In genomic region chr11:70509476-70509875, GRCh38 we compare ENCODE assay signal across 22 cellular contexts.
"Had no signal": no experiment of that assay in that cellular context is flagged by ENCODE, and none has a peak within 500 bp of the region (broad histone marks: within the 10 kb centered on the region; RNA-seq: fewer than 3 reads in every experiment).

No MANE protein-coding gene starts in this region.

- H3K4me1 ChIP-seq: ascending aorta, esophagus muscularis mucosa, upper lobe of left lung had no signal

- H3K27me3 Mint-ChIP-seq: progenitor cell of endocrine pancreas had no signal

- H3K27me3 ChIP-seq: ascending aorta, brain microvascular endothelial cell, dorsolateral prefrontal cortex, esophagus muscularis mucosa, upper lobe of left lung had no signal

- H3K4me3 ChIP-seq: ascending aorta, dorsolateral prefrontal cortex, esophagus muscularis mucosa, lung, upper lobe of left lung had no signal

- H3K36me3 ChIP-seq: ascending aorta, brain microvascular endothelial cell, esophagus muscularis mucosa, upper lobe of left lung had no signal

- H3K4me3 Mint-ChIP-seq: activated CD8-positive, alpha-beta T cell treated with anti-CD3 and anti-CD28 coated beads, Interleukin-2, amount 10 ng/mL, durations not matched to agents 7 days and 5 days; activated naive CD4-positive, alpha-beta T cell treated with anti-CD3 and anti-CD28 coated beads, Interleukin-2, amount 50 U/mL, for 24 hours; effector memory CD8-positive, alpha-beta T cell; T-cell; T-helper 2 cell treated with Interferon-gamma antibody and Interleukin-4, amounts not matched to agents 5 μg/mL and 100 μg/mL, for 36 hours had no signal

- H3K27ac ChIP-seq: ascending aorta, brain microvascular endothelial cell, esophagus muscularis mucosa, upper lobe of left lung, VCaP had no signal

- ATAC-seq: activated CD8-positive, alpha-beta T cell treated with anti-CD3 and anti-CD28 coated beads, Interleukin-2, amount 10 ng/mL, durations not matched to agents 7 days and 5 days; effector memory CD8-positive, alpha-beta T cell; stimulated activated naive CD8-positive, alpha-beta T cell treated with anti-CD3 and anti-CD28 coated beads, Interleukin-15, Interleukin-2, amounts not matched to agents 100 U/mL and 50 U/mL, for 24 hours; T-cell had no signal

- H3K4me1 Mint-ChIP-seq: activated naive CD4-positive, alpha-beta T cell treated with anti-CD3 and anti-CD28 coated beads, Interleukin-2, amount 50 U/mL, for 24 hours; naive B cell; T-cell had no signal

- H3K27ac Mint-ChIP-seq: activated CD8-positive, alpha-beta T cell treated with anti-CD3 and anti-CD28 coated beads, Interleukin-2, amount 10 ng/mL, durations not matched to agents 7 days and 5 days; activated naive CD4-positive, alpha-beta T cell treated with anti-CD3 and anti-CD28 coated beads, Interleukin-2, amount 50 U/mL, for 24 hours; effector memory CD8-positive, alpha-beta T cell; naive B cell; progenitor cell of endocrine pancreas; T-cell; T-helper 2 cell treated with Interferon-gamma antibody and Interleukin-4, amounts not matched to agents 5 μg/mL and 100 μg/mL, for 36 hours had no signal

- H3K36me3 Mint-ChIP-seq: T-cell had no signal

- DNase-seq: activated CD4-positive, alpha-beta T cell treated with anti-CD3 and anti-CD28 coated beads for 1 hour; activated CD4-positive, alpha-beta T cell treated with anti-CD3 and anti-CD28 coated beads, Interleukin-2, amount 50 U/mL, for 1 hour; activated CD8-positive, alpha-beta T cell treated with anti-CD3 and anti-CD28 coated beads, Interleukin-2, amount 10 ng/mL, durations not matched to agents 7 days and 5 days; activated gamma-delta T cell treated with Interleukin-2 at 50 U/mL for 16 hours; activated T-cell treated with anti-CD3 and anti-CD28 coated beads, Interleukin-2, amount 50 U/mL, for 1 hour; brain microvascular endothelial cell; central memory CD4-positive, alpha-beta T cell; effector memory CD8-positive, alpha-beta T cell; naive B cell; stimulated activated CD4-positive, alpha-beta T cell treated with anti-CD3 and anti-CD28 coated beads, Interleukin-12 subunit alpha, Interleukin-12 subunit beta, amount 100 ng/mL, for 4 hours; stimulated activated CD4-positive, alpha-beta T cell treated with anti-CD3 and anti-CD28 coated beads, Interleukin-4, amount 100 ng/mL, for 4 hours; stimulated activated naive CD8-positive, alpha-beta T cell treated with anti-CD3 and anti-CD28 coated beads, Interleukin-15, Interleukin-2, amounts not matched to agents 100 U/mL and 50 U/mL, for 24 hours; T-cell; upper lobe of left lung had no signal
